In the genomic region with DNA sequence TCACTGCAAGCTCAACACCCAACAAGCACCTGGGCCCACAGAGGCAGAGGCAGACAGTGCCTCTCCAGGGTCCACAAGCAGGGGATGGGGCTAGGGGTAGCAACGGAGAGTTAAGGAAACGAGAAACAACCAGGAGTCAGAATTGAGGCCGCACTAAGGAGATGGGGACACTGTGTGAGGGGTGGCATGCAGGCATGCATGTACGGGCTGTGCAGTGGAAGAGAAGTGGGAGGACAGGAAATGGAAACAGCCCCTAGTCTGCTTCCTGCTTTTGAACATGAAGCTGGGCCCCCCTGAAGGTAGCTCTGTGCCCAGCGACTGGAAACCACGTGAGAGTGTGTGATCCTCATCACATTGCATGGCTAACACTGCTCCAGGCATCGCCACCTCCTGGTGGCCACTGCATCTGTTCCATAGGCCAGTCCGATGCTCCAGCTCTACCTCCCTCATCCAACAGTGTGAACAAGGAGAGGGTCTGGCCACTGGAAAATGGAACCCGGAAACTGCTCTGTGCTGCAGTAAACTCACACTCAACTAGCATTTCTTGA, we compare ENCODE assay signal across 9 cellular contexts. TPM values are rescaled to one million over a fixed set of nuclear protein-coding genes. Genes with fewer than 3 reads are reported as not detected.
DNase-seq lines count a peak whose midpoint lies in the region; ATAC-seq and TF ChIP-seq lines count a peak whose summit lies in the region.
"Had no signal": no experiment of that assay in that cellular context is flagged by ENCODE, and none has a peak within 500 bp of the region (broad histone marks: within the 10 kb centered on the region; RNA-seq: fewer than 3 reads in every experiment).

No MANE protein-coding gene starts in this region.

- TF ChIP-seq CTCF in cardiac muscle cell (IDR thresholded peaks at IDR 0.05; ENCODE audit: low read depth, low read length) = peak; percentile 57
- TF ChIP-seq CTCF in activated B cell treated with CpG ODN at 0.5 μM for 24 hours (IDR thresholded peaks at IDR 0.05) = no peak
- TF ChIP-seq CTCF in right atrium auricular region (IDR thresholded peaks at IDR 0.05) = peak in 1 of 2 donors; percentile 39

- H3K27ac ChIP-seq in cardiac muscle cell = no peak overlapping the region
- H3K27ac ChIP-seq in right atrium auricular region = no peak overlapping the region

- H3K4me1 ChIP-seq in cardiac muscle cell (ENCODE audit: low read depth) (peaks cover under 1% of the 10 kb centered on the region), right atrium auricular region (peaks cover 0 to 22% of the 10 kb centered on the region in 2 donors)

- POLR2A ChIA-PET in activated B cell treated with CpG ODN at 0.5 μM for 24 hours (lab: Charles Lee) = interaction anchor here (0.6 kb wide), 1 partner anchor 126 kb away, joined by 4 read pairs; no protein-coding TSS in a partner anchor

- no peaks in the 10 kb centered on the region for H3K9me3 Mint-ChIP-seq in activated B cell treated with CpG ODN at 0.5 μM for 24 hours

- CTCF ChIA-PET in activated B cell treated with CpG ODN at 0.5 μM for 24 hours (lab: Charles Lee) = interaction anchor here (1.0 to 1.4 kb wide), 3 partner anchors 43 to 120 kb away, joined by 3 read pairs; no protein-coding TSS in a partner anchor

- H3K4me3 ChIP-seq in cardiac muscle cell (no peak overlapping the region), right atrium auricular region (no peak overlapping the region)

- H3K4me3 Mint-ChIP-seq in activated B cell treated with CpG ODN at 0.5 μM for 24 hours = no peak overlapping the region
- H3K4me3 Mint-ChIP-seq: mesothelial cell of epicardium had no signal

- H3K9me3 ChIP-seq in cardiac muscle cell (ENCODE audit: low read depth) (no peaks in the 10 kb centered on the region), right atrium auricular region (no peaks in the 10 kb centered on the region)

- peak; percentile 33 to 47 for DNase-seq in cardiac muscle cell (ENCODE audit: low read depth in 1 of 2, low spot score in 1 of 2)
- DNase-seq in Right ventricle myocardium inferior (ENCODE audit: missing footprints) = no peak
- DNase-seq in activated B cell treated with CpG ODN at 0.5 μM for 24 hours = no peak
- DNase-seq in right atrium auricular region (ENCODE audit: low spot score) = peak; percentile 55
- DNase-seq in ureter (ENCODE audit: low spot score) = peak; percentile 32

- H3K36me3 ChIP-seq in cardiac muscle cell (no peaks in the 10 kb centered on the region), right atrium auricular region (no peaks in the 10 kb centered on the region)

- H3K36me3 Mint-ChIP-seq in activated B cell treated with CpG ODN at 0.5 μM for 24 hours (ENCODE audit: low read depth) = no peaks in the 10 kb centered on the region

- H3K27me3 Mint-ChIP-seq in activated B cell treated with CpG ODN at 0.5 μM for 24 hours = no peaks in the 10 kb centered on the region

- H3K4me1 Mint-ChIP-seq in activated B cell treated with CpG ODN at 0.5 μM for 24 hours = peaks cover 15% of the 10 kb centered on the region

- no peak overlapping the region for H3K27ac Mint-ChIP-seq in activated B cell treated with CpG ODN at 0.5 μM for 24 hours
- H3K27ac Mint-ChIP-seq: mesothelial cell of epicardium had no signal

- intact Hi-C loops in Right ventricle myocardium inferior (cut with DNase I) = no loop called here
- intact Hi-C loops in activated B cell treated with CpG ODN at 0.5 μM for 24 hours (cut with micrococcal nuclease) = no loop called here

- ATAC-seq in Right ventricle myocardium inferior = no peak
- ATAC-seq in activated B cell treated with CpG ODN at 0.5 μM for 24 hours (ENCODE audit: low read depth) = peak; percentile 54
- no peak for ATAC-seq in HG03439 (IDR thresholded peaks at IDR 0.05; ENCODE audit: unreplicated experiment)
- no peak for ATAC-seq in GM21390 (IDR thresholded peaks at IDR 0.05; ENCODE audit: unreplicated experiment)
- no peak for ATAC-seq in HG03342 (IDR thresholded peaks at IDR 0.05; ENCODE audit: unreplicated experiment)

- no peaks in the 10 kb centered on the region for H3K27me3 ChIP-seq in cardiac muscle cell
- no peaks in the 10 kb centered on the region for H3K27me3 ChIP-seq in right atrium auricular region

RNA-seq across cellular contexts. Expression of a gene that starts 44.0 kb away (rescaled TPM):
- total RNA-seq in cardiac muscle cell (59.1 and 62.2 TPM in 2 replicates), Right ventricle myocardium inferior (2.7 TPM), activated B cell treated with CpG ODN at 0.5 μM for 24 hours (7.6 and 7.9 TPM in 2 replicates), right atrium auricular region (1 to 10 TPM; 4.6 to 6.7 TPM), ureter (19.7 TPM)
- 52.5 and 62.3 TPM in 2 replicates for polyA plus RNA-seq in cardiac muscle cell

Comparison
In these comparisons a context has a peak if more than half of its experiments do, and no peak if none do; other contexts are left out.
1. DNase-seq: peak in cardiac muscle cell (2 of 2), right atrium auricular region (single experiment) and ureter (single experiment); none in Right ventricle myocardium inferior (single experiment) and activated B cell treated with CpG ODN at 0.5 μM for 24 hours (single experiment).